In genomic region chr6:35489995-35490791, GRCh38 we compare ENCODE assay signal across 9 cellular contexts. TPM values are rescaled to one million over a fixed set of nuclear protein-coding genes. Genes with fewer than 3 reads are reported as not detected.
DNase-seq lines count a peak whose midpoint lies in the region; ATAC-seq and TF ChIP-seq lines count a peak whose summit lies in the region.
"Had no signal": no experiment of that assay in that cellular context is flagged by ENCODE, and none has a peak within 500 bp of the region (broad histone marks: within the 10 kb centered on the region; RNA-seq: fewer than 3 reads in every experiment).

No MANE protein-coding gene starts in this region.

- H3K36me3 ChIP-seq in fibroblast of lung (ENCODE audit: control insufficient read depth, insufficient read depth, low read length) = peaks cover 3% of the 10 kb centered on the region
- no peaks in the 10 kb centered on the region for H3K36me3 ChIP-seq in naive thymus-derived CD4-positive, alpha-beta T cell (ENCODE audit: control insufficient read depth in 2 of 3, insufficient read depth in 3 of 3, low read length in 3 of 3)

- H3K27ac ChIP-seq in fibroblast of lung (ENCODE audit: insufficient read depth, low read length) = peak overlapping the region; percentile 59
- H3K27ac ChIP-seq in naive thymus-derived CD4-positive, alpha-beta T cell (ENCODE audit: low read depth, low read length) = no peak overlapping the region

- H3K4me2 ChIP-seq in fibroblast of lung (ENCODE audit: extremely low read depth, insufficient read depth, low read length) = peak overlapping the region; percentile 65

- H3K9me3 Mint-ChIP-seq in naive thymus-derived CD8-positive, alpha-beta T cell = no peaks in the 10 kb centered on the region
- H3K9me3 Mint-ChIP-seq in naive thymus-derived CD4-positive, alpha-beta T cell = peaks cover 0 to 3% (median 0%) of the 10 kb centered on the region in 11 donors
- H3K9me3 Mint-ChIP-seq: CD4-positive, alpha-beta memory T cell had no signal

- no peaks in the 10 kb centered on the region for H3K36me3 Mint-ChIP-seq in naive thymus-derived CD8-positive, alpha-beta T cell
- H3K36me3 Mint-ChIP-seq in naive thymus-derived CD4-positive, alpha-beta T cell = no peaks in the 10 kb centered on the region
- H3K36me3 Mint-ChIP-seq: CD4-positive, alpha-beta memory T cell had no signal

- TF ChIP-seq CTCF in fibroblast of lung (conservative IDR thresholded peaks at IDR 0.05 in 1 of 2, IDR thresholded peaks at IDR 0.05 in 1 of 2; ENCODE audit: low read depth in 1 of 2, low read length in 2 of 2) = no peak

- H3K79me2 ChIP-seq in fibroblast of lung (ENCODE audit: control insufficient read depth, insufficient read depth, low read length) = peaks cover 70% of the 10 kb centered on the region

- H4K20me1 ChIP-seq in fibroblast of lung (ENCODE audit: control insufficient read depth, extremely low read depth, insufficient read depth, low read length) = no peaks in the 10 kb centered on the region

- no peak overlapping the region for H2AFZ ChIP-seq in fibroblast of lung (ENCODE audit: low read length)

- peaks cover 7 to 30% (median 16%) of the 10 kb centered on the region in 4 donors for H3K4me1 Mint-ChIP-seq in naive thymus-derived CD8-positive, alpha-beta T cell
- peaks cover 4 to 22% (median 15%) of the 10 kb centered on the region in 7 donors for H3K4me1 Mint-ChIP-seq in naive thymus-derived CD4-positive, alpha-beta T cell

- H3K4me1 ChIP-seq in fibroblast of lung (ENCODE audit: control insufficient read depth, extremely low read depth, insufficient read depth, low read length) = peaks cover 64% of the 10 kb centered on the region
- no peaks in the 10 kb centered on the region for H3K4me1 ChIP-seq in naive thymus-derived CD4-positive, alpha-beta T cell (ENCODE audit: control insufficient read depth in 2 of 2, insufficient read depth in 2 of 2, low read length in 2 of 2)

- no peaks in the 10 kb centered on the region for H3K9me3 ChIP-seq in fibroblast of lung (ENCODE audit: control insufficient read depth, insufficient read depth, low read depth, low read length)
- no peaks in the 10 kb centered on the region for H3K9me3 ChIP-seq in naive thymus-derived CD4-positive, alpha-beta T cell (ENCODE audit: control insufficient read depth in 2 of 3, low read length in 3 of 3)

- H3K4me3 Mint-ChIP-seq in naive thymus-derived CD8-positive, alpha-beta T cell = peak overlapping the region in 1 of 10 donors; percentile 62
- no peak overlapping the region for H3K4me3 Mint-ChIP-seq in naive thymus-derived CD4-positive, alpha-beta T cell
- H3K4me3 Mint-ChIP-seq: CD4-positive, alpha-beta memory T cell had no signal

- H3K9ac ChIP-seq in fibroblast of lung (ENCODE audit: insufficient read depth, low read length) = peak overlapping the region; percentile 20

- H3K4me3 ChIP-seq in fibroblast of lung (replicated peaks in 1 of 4; ENCODE audit: control extremely low read depth in 1 of 4, insufficient read depth in 1 of 4, low read depth in 3 of 4, low read length in 4 of 4) = peak overlapping the region in 3 of 4 experiments; percentile 12 to 34 (median 22)
- H3K4me3 ChIP-seq in naive thymus-derived CD4-positive, alpha-beta T cell (ENCODE audit: low read length) = no peak overlapping the region

- POLR2A ChIA-PET in naive thymus-derived CD8-positive, alpha-beta T cell (lab: Charles Lee) = interaction anchor here (0.6 to 1.1 kb wide), 4 partner anchors 8 to 32 kb away, joined by 3 to 4 read pairs (median 4); partner anchors contain the start of gene RPL10A
- POLR2A ChIA-PET in naive thymus-derived CD4-positive, alpha-beta T cell (lab: Charles Lee) = no interaction called here

- intact Hi-C loops in naive thymus-derived CD4-positive, alpha-beta T cell (cut with micrococcal nuclease) = no loop called here

- H3K27me3 ChIP-seq in fibroblast of lung (ENCODE audit: control insufficient read depth, insufficient read depth, low read length) = no peaks in the 10 kb centered on the region
- no peaks in the 10 kb centered on the region for H3K27me3 ChIP-seq in naive thymus-derived CD4-positive, alpha-beta T cell (ENCODE audit: control insufficient read depth in 2 of 2, insufficient read depth in 2 of 2, low read length in 2 of 2)

- DNase-seq in AG08395 (ENCODE audit: low spot score) (peak; percentile 85), NCI-H510A treated with DMSO at 0.1 percent for 48 hours (lab: John Stamatoyannopoulos, UW) (peak; percentile 74), fibroblast of lung (ENCODE audit: low read depth in 2 of 2) (peak; percentile 84 to 88), DMS114 treated with DMSO at 0.1 percent for 48 hours (lab: John Stamatoyannopoulos, UW; ENCODE audit: unreplicated experiment) (no peak), LoVo (ENCODE audit: low spot score) (no peak)
- peak in 1 of 10 donors; percentile 39 for DNase-seq in naive thymus-derived CD8-positive, alpha-beta T cell
- no peak for DNase-seq in stimulated activated CD4-positive, alpha-beta T cell treated with anti-CD3 and anti-CD28 coated beads, Interleukin-2, amount 100 ng/mL, for 48 hours
- no peak for DNase-seq in naive thymus-derived CD4-positive, alpha-beta T cell
- DNase-seq: CD4-positive, alpha-beta memory T cell had no signal

- peak; percentile 20 to 47 for ATAC-seq in naive thymus-derived CD8-positive, alpha-beta T cell
- ATAC-seq in naive thymus-derived CD4-positive, alpha-beta T cell = no peak

- H3K27ac Mint-ChIP-seq in naive thymus-derived CD8-positive, alpha-beta T cell = peak overlapping the region in 1 of 10 donors; percentile 68
- H3K27ac Mint-ChIP-seq in naive thymus-derived CD4-positive, alpha-beta T cell = peak overlapping the region in 1 of 9 donors; percentile 70

- CTCF ChIA-PET in naive thymus-derived CD4-positive, alpha-beta T cell (lab: Charles Lee) = interaction anchor here (0.9 kb wide), 1 partner anchor 34 kb away, joined by 3 read pairs; no protein-coding TSS in a partner anchor

- H3K27me3 Mint-ChIP-seq in naive thymus-derived CD8-positive, alpha-beta T cell = no peaks in the 10 kb centered on the region
- H3K27me3 Mint-ChIP-seq in naive thymus-derived CD4-positive, alpha-beta T cell = peaks cover 0 to 17% (median 0%) of the 10 kb centered on the region in 5 donors
- H3K27me3 Mint-ChIP-seq: CD4-positive, alpha-beta memory T cell had no signal

RNA-seq across cellular contexts. Expression of gene TEAD3, which starts 6.7 kb away (rescaled TPM):
- total RNA-seq in fibroblast of lung = 7.7 and 9.6 TPM in 2 replicates
- polyA plus RNA-seq in fibroblast of lung = 25.8 and 26.7 TPM in 2 replicates
- 38.2 and 42.1 TPM in 2 replicates for polyA plus RNA-seq in fibroblast of lung (2012)
- 54.4 and 56.2 TPM in 2 replicates for polyA minus RNA-seq in fibroblast of lung (ENCODE audit: low replicate concordance)
- total RNA-seq in naive thymus-derived CD8-positive, alpha-beta T cell = under 1 TPM; 0.47 to 0.58 TPM
- under 1 TPM; 0.05 to 0.16 (median 0.15) TPM for polyA plus RNA-seq in naive thymus-derived CD8-positive, alpha-beta T cell
- under 1 TPM in 3 of 5 experiments, not detected in 2; 0.16 to 0.27 (median 0.24) TPM for total RNA-seq in naive thymus-derived CD4-positive, alpha-beta T cell
- polyA plus RNA-seq in naive thymus-derived CD4-positive, alpha-beta T cell = under 1 TPM in 1 of 2 donors, not detected in 1; 0.10 TPM

RNA-seq across cellular contexts. Expression of gene RPL10A, which starts 22.0 kb away (rescaled TPM):
- 1,754 and 2,463 TPM in 2 replicates for total RNA-seq in fibroblast of lung
- polyA plus RNA-seq in fibroblast of lung = 1,911 and 1,987 TPM in 2 replicates
- polyA plus RNA-seq in fibroblast of lung (2012) = 1,928 and 1,990 TPM in 2 replicates
- 961 and 1,095 TPM in 2 replicates for polyA minus RNA-seq in fibroblast of lung (ENCODE audit: low replicate concordance)
- total RNA-seq in naive thymus-derived CD8-positive, alpha-beta T cell = 1,000 to 10,000 TPM; 2,013 to 2,044 TPM
- polyA plus RNA-seq in naive thymus-derived CD8-positive, alpha-beta T cell = 1,000 to 10,000 TPM; 1,376 to 1,445 (median 1,413) TPM
- 1,000 to 10,000 TPM; 1,380 to 2,381 (median 2,302) TPM for total RNA-seq in naive thymus-derived CD4-positive, alpha-beta T cell
- 1,000 to 10,000 TPM; 1,203 to 1,279 TPM for polyA plus RNA-seq in naive thymus-derived CD4-positive, alpha-beta T cell

RNA-seq across cellular contexts. Expression of gene TULP1, which starts 22.5 kb away (rescaled TPM):
- total RNA-seq in fibroblast of lung = not detected in 2 replicates
- not detected in 2 replicates for polyA plus RNA-seq in fibroblast of lung
- 0.06 TPM in 1 of 2 replicates, not detected in the other for polyA plus RNA-seq in fibroblast of lung (2012)
- polyA minus RNA-seq in fibroblast of lung (ENCODE audit: low replicate concordance) = not detected in 2 replicates
- total RNA-seq in naive thymus-derived CD8-positive, alpha-beta T cell = not detected
- not detected for polyA plus RNA-seq in naive thymus-derived CD8-positive, alpha-beta T cell
- not detected for total RNA-seq in naive thymus-derived CD4-positive, alpha-beta T cell
- not detected for polyA plus RNA-seq in naive thymus-derived CD4-positive, alpha-beta T cell
- total RNA-seq: CD4-positive, alpha-beta memory T cell had no signal
- polyA plus RNA-seq: CD4-positive, alpha-beta memory T cell had no signal

RNA-seq across cellular contexts. Expression of gene FANCE, which starts 38.1 kb away (rescaled TPM):
- 10.3 and 10.7 TPM in 2 replicates for total RNA-seq in fibroblast of lung
- polyA plus RNA-seq in fibroblast of lung = 3.2 and 6.9 TPM in 2 replicates
- 2.6 and 6.2 TPM in 2 replicates for polyA plus RNA-seq in fibroblast of lung (2012)
- 3.4 and 12.9 TPM in 2 replicates for polyA minus RNA-seq in fibroblast of lung (ENCODE audit: low replicate concordance)
- 1 to 10 TPM; 9.0 to 9.3 TPM for total RNA-seq in naive thymus-derived CD8-positive, alpha-beta T cell
- 1 to 10 TPM; 3.2 to 5.5 (median 3.3) TPM for polyA plus RNA-seq in naive thymus-derived CD8-positive, alpha-beta T cell
- total RNA-seq in naive thymus-derived CD4-positive, alpha-beta T cell = 10 to 100 TPM in 1 of 5 experiments, 1 to 10 TPM in 4; 3.1 to 12.0 (median 6.4) TPM
- 1 to 10 TPM; 3.4 to 7.5 TPM for polyA plus RNA-seq in naive thymus-derived CD4-positive, alpha-beta T cell

Comparison
In these comparisons a context has a peak if more than half of its experiments do, and no peak if none do; other contexts are left out.
1. DNase-seq: peak in AG08395 (single experiment), NCI-H510A treated with DMSO at 0.1 percent for 48 hours (single experiment) and fibroblast of lung (2 of 2); none in DMS114 treated with DMSO at 0.1 percent for 48 hours (single experiment), stimulated activated CD4-positive, alpha-beta T cell treated with anti-CD3 and anti-CD28 coated beads, Interleukin-2, amount 100 ng/mL, for 48 hours (0 of 2), naive thymus-derived CD4-positive, alpha-beta T cell (0 of 9) and LoVo (single experiment).